1 cellular context compared by ENCODE assay signal in the genomic region with DNA sequence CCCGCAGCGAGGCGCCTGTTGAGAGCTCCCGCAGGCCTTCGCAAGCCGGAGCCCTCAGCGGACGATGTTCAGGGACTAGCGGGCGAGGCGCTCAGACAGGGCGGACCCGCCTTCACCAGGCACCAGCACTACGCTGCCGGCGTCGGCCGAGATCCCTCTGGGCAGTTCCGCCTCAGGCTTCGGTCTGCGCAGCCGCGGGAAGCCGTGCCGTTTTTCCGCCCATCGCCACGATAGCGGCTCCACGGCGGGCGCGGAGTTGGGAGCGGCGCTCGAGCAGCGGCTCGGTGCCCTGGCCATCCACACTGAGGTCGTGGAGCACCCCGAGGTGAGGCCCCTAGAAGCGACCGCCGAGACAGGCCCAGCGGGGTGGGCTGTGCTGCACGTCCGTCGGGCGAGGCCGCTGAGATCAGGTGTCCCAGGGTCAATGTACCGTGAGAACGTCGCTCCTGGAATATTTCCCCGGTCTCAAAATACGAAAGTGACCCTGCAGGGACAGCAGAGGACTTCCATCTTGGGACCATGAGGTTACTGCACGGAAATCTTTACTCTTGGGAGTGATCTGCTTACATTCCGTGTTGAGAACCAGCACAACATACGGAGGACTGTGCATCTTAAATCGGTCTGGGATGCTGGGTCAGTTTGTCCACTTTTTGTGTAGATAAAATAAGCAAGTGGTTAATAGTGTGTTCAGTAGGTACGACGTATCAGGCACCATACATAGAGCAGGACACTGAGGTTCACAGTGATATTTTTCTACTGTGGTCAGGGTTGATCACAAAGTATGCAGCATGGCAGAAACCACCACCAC.
TF ChIP-seq lines count a peak whose summit lies in the region.

No MANE protein-coding gene starts in this region.

TF ChIP-seq in K562, 482 proteins besides CTCF, POLR2A, EP300 and RAD21 (continued from another document):
- TF ChIP-seq, protein P1, sequence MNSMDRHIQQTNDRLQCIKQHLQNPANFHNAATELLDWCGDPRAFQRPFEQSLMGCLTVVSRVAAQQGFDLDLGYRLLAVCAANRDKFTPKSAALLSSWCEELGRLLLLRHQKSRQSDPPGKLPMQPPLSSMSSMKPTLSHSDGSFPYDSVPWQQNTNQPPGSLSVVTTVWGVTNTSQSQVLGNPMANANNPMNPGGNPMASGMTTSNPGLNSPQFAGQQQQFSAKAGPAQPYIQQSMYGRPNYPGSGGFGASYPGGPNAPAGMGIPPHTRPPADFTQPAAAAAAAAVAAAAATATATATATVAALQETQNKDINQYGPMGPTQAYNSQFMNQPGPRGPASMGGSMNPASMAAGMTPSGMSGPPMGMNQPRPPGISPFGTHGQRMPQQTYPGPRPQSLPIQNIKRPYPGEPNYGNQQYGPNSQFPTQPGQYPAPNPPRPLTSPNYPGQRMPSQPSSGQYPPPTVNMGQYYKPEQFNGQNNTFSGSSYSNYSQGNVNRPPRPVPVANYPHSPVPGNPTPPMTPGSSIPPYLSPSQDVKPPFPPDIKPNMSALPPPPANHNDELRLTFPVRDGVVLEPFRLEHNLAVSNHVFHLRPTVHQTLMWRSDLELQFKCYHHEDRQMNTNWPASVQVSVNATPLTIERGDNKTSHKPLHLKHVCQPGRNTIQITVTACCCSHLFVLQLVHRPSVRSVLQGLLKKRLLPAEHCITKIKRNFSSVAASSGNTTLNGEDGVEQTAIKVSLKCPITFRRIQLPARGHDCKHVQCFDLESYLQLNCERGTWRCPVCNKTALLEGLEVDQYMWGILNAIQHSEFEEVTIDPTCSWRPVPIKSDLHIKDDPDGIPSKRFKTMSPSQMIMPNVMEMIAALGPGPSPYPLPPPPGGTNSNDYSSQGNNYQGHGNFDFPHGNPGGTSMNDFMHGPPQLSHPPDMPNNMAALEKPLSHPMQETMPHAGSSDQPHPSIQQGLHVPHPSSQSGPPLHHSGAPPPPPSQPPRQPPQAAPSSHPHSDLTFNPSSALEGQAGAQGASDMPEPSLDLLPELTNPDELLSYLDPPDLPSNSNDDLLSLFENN (IDR thresholded peaks at IDR 0.05; ENCODE audit: low read depth in 2 of 2, low read length in 2 of 2) = 0 out of 4 replicates have a peak, but pooled peaks of 1 of the 2 experiments have one; percentile 14
- TF ChIP-seq MAFG (tag; conservative IDR thresholded peaks at IDR 0.05) = no peak
- TF ChIP-seq, protein P2, sequence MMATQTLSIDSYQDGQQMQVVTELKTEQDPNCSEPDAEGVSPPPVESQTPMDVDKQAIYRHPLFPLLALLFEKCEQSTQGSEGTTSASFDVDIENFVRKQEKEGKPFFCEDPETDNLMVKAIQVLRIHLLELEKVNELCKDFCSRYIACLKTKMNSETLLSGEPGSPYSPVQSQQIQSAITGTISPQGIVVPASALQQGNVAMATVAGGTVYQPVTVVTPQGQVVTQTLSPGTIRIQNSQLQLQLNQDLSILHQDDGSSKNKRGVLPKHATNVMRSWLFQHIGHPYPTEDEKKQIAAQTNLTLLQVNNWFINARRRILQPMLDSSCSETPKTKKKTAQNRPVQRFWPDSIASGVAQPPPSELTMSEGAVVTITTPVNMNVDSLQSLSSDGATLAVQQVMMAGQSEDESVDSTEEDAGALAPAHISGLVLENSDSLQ (IDR thresholded peaks at IDR 0.05) = no peak
